In genomic region chr6:48611332-48611731, GRCh38 we compare ENCODE assay signal across 1 cellular context.
TF ChIP-seq lines count a peak whose summit lies in the region.

No MANE protein-coding gene starts in this region.

TF ChIP-seq in WTC11, 78 proteins besides CTCF, POLR2A, EP300 and RAD21 (continued from another document):
- TF ChIP-seq ZNF138 (CRISPR knock-in tag; conservative IDR thresholded peaks at IDR 0.05): no peak
- no peak for TF ChIP-seq TCF7 (CRISPR knock-in tag; IDR thresholded peaks at IDR 0.05; ENCODE audit: low read depth)
- no peak for TF ChIP-seq MXD4 (CRISPR knock-in tag; IDR thresholded peaks at IDR 0.05; ENCODE audit: borderline replicate concordance)
- TF ChIP-seq ZNF121 (CRISPR knock-in tag; IDR thresholded peaks at IDR 0.05): no peak
- TF ChIP-seq TP53 (CRISPR knock-in tag; IDR thresholded peaks at IDR 0.05): no peak
- no peak for TF ChIP-seq EMX1 (CRISPR knock-in tag; IDR thresholded peaks at IDR 0.05)
- no peak for TF ChIP-seq FOXP4 (CRISPR knock-in tag; IDR thresholded peaks at IDR 0.05)
- TF ChIP-seq USF2 (CRISPR knock-in tag; IDR thresholded peaks at IDR 0.05): no peak
